Comparison of ENCODE assay signal across 7 cellular contexts in the genomic region with DNA sequence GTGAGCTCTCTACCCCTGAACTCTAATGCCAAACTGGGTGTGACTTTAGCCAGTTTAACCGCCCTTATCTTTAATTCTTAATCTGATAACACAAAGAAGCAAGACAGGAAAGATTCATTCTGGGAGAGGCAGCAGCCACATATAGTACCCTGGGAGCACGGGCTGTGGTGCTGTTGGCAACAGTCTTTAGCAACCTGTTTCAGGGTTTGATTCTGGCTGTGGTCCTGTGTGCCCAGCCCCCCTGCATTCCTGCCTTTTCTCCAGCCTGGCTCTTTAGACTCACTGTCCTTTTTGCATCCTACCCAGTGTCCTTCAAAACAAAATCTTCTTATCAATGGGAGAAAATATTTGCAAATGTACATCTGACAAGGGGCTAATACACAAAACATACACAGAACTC.
"Had no signal": no experiment of that assay in that cellular context is flagged by ENCODE, and none has a peak within 500 bp of the region (broad histone marks: within the 10 kb centered on the region; RNA-seq: fewer than 3 reads in every experiment).

No MANE protein-coding gene starts in this region.

- DNase-seq: GM23248, H9, HCEC 1CT, KBM-7 had no signal

- H3K9ac ChIP-seq: GM23248, KMS-11 had no signal

- ATAC-seq: HepG2 had no signal

- H3K4me2 ChIP-seq: KMS-11 had no signal

- H3K4me3 ChIP-seq: GM23248 had no signal

- H3K27ac ChIP-seq: GM23248, HL-60, KMS-11 had no signal

- FAIRE-seq: HepG2 had no signal

- H2AFZ ChIP-seq: GM23248 had no signal
